ENCODE assay signal across 21 cellular contexts in the genomic region with DNA sequence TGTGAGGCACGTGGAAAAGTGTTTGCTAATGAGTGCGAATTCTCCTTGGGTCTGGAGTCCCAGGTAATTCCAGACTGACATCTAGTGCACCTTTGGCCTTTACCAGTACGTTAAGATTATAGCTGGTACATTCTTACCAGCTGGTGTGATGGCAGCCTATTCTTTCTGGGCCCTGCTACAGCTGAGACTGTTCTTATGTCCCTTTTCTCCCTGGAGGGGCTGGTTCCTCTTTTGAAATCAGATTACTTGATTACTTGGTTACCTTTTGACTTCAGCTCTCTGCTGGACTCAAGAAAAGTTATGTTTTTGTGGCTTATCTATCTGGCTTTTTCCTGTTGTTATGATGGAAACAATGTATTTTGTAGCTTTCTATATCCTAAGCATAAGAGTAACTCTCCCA. TPM values are rescaled to one million over a fixed set of nuclear protein-coding genes. Genes with fewer than 3 reads are reported as not detected.
DNase-seq lines count a peak whose midpoint lies in the region; ATAC-seq, FAIRE-seq and TF ChIP-seq lines count a peak whose summit lies in the region.
"Had no signal": no experiment of that assay in that cellular context is flagged by ENCODE, and none has a peak within 500 bp of the region (broad histone marks: within the 10 kb centered on the region; RNA-seq: fewer than 3 reads in every experiment).

No MANE protein-coding gene starts in this region.

- H3K27ac Mint-ChIP-seq in nephron progenitor cell: peak overlapping the region; percentile 14
- H3K27ac Mint-ChIP-seq: B cell; CD8-positive, alpha-beta T cell; HFFc6 had no signal

- H3K4me1 ChIP-seq in OCI-LY3 (ENCODE audit: low read length): peaks cover 10% of the 10 kb centered on the region
- H3K4me1 ChIP-seq: BLaER1 treated with 17β-estradiol and CSF1 and Interleukin-3, amounts not matched to agents 10 nM and 100 nM had no signal

- peak; percentile 21 for DNase-seq in GM12891 (ENCODE audit: insufficient read length, low spot score)
- DNase-seq in GM20000 (ENCODE audit: low spot score): peak; percentile 41
- no peak for DNase-seq in nephron progenitor cell
- DNase-seq in activated CD4-positive, alpha-beta T cell treated with anti-CD3 and anti-CD28 coated beads for 4 hours: no peak
- DNase-seq in left colon: no peak
- DNase-seq: Calu3; CD8-positive, alpha-beta T cell; DMS79 treated with DMSO at 0.1 percent for 48 hours; GF-D8; GOT3; H7; HFFc6 had no signal

- no peak overlapping the region for H2AFZ ChIP-seq in OCI-LY3 (ENCODE audit: low read depth, low read length)

- no peak for ATAC-seq in HG02870 (IDR thresholded peaks at IDR 0.05; ENCODE audit: unreplicated experiment)
- no peak for ATAC-seq in activated CD4-positive, CD25-positive, alpha-beta regulatory T cell treated with anti-CD3 and anti-CD28 coated beads, Interleukin-2, amount 50 U/mL, for 24 hours
- no peak for ATAC-seq in left colon
- ATAC-seq: CD8-positive, alpha-beta T cell; HCT116 had no signal

- H3K36me3 ChIP-seq in OCI-LY3 (replicated peaks; ENCODE audit: low read depth, low read length): no peaks in the 10 kb centered on the region

- 0 out of 2 replicates have a peak overlapping the region, but pooled peaks have one; percentile 10 for H3K4me2 ChIP-seq in OCI-LY3 (ENCODE audit: low read length)
- H3K4me2 ChIP-seq: BLaER1 treated with 17β-estradiol and CSF1 and Interleukin-3, amounts not matched to agents 10 nM and 100 nM; KMS-11 had no signal

- H3K27me3 ChIP-seq in OCI-LY3 (ENCODE audit: low read depth, low read length): no peaks in the 10 kb centered on the region
- H3K27me3 ChIP-seq: BLaER1 treated with 17β-estradiol and CSF1 and Interleukin-3, amounts not matched to agents 10 nM and 100 nM had no signal

- H3K4me3 Mint-ChIP-seq in nephron progenitor cell: no peak overlapping the region
- H3K4me3 Mint-ChIP-seq: B cell; CD8-positive, alpha-beta T cell; HFFc6 had no signal

- FAIRE-seq in GM12891 (lab: Jason Lieb, UNC): no peak
- FAIRE-seq: GM12892 had no signal

- H4K20me1 ChIP-seq in OCI-LY3 (ENCODE audit: insufficient read depth, low read length): peaks cover 3% of the 10 kb centered on the region; the same call in 1 of the 2 replicates
- H4K20me1 ChIP-seq: BLaER1 treated with 17β-estradiol and CSF1 and Interleukin-3, amounts not matched to agents 10 nM and 100 nM had no signal

- peaks cover 9% of the 10 kb centered on the region for H3K9me3 Mint-ChIP-seq in nephron progenitor cell
- H3K9me3 Mint-ChIP-seq: CD8-positive, alpha-beta T cell; HFFc6 had no signal

- TF ChIP-seq CTCF in GM20000 (IDR thresholded peaks at IDR 0.05; ENCODE audit: extremely low read depth, missing control alignments) (no peak), OCI-LY3 (IDR thresholded peaks at IDR 0.05; ENCODE audit: low read depth, low read length) (no peak), nephron progenitor cell (IDR thresholded peaks at IDR 0.05) (no peak)

- no peak overlapping the region for H3K27ac ChIP-seq in OCI-LY3 (ENCODE audit: low read length)
- H3K27ac ChIP-seq: BLaER1 treated with 17β-estradiol and CSF1 and Interleukin-3, amounts not matched to agents 10 nM and 100 nM; HL-60; KMS-11 had no signal

- no peak overlapping the region for H3K9ac ChIP-seq in OCI-LY3 (ENCODE audit: low read length)
- H3K9ac ChIP-seq: BLaER1 treated with 17β-estradiol and CSF1 and Interleukin-3, amounts not matched to agents 10 nM and 100 nM; KMS-11 had no signal

- H3K4me3 ChIP-seq in OCI-LY3 (ENCODE audit: low read length): no peak overlapping the region
- H3K4me3 ChIP-seq: BLaER1 treated with 17β-estradiol and CSF1 and Interleukin-3, amounts not matched to agents 10 nM and 100 nM had no signal

- intact Hi-C loops in left colon (cut with DNase I, micrococcal nuclease): no loop called here

- no peaks in the 10 kb centered on the region for H3K79me2 ChIP-seq in OCI-LY3 (ENCODE audit: low read length)

- peaks cover 8% of the 10 kb centered on the region for H3K4me1 Mint-ChIP-seq in nephron progenitor cell
- H3K4me1 Mint-ChIP-seq: B cell had no signal

- peaks cover 53% of the 10 kb centered on the region for H3K36me3 Mint-ChIP-seq in nephron progenitor cell (ENCODE audit: low read depth)
- H3K36me3 Mint-ChIP-seq: CD8-positive, alpha-beta T cell had no signal

- TF ChIP-seq POLR2A in GM12891 (IDR thresholded peaks at IDR 0.05; ENCODE audit: low read depth, low read length): no peak

- no peaks in the 10 kb centered on the region for H3K27me3 Mint-ChIP-seq in nephron progenitor cell (ENCODE audit: low read depth, poor library complexity)
- H3K27me3 Mint-ChIP-seq: B cell had no signal

- no peaks in the 10 kb centered on the region for H3K9me3 ChIP-seq in OCI-LY3 (ENCODE audit: insufficient read depth, low read length)

TF ChIP-seq in GM12891, 5 proteins besides CTCF, POLR2A, EP300 and RAD21:
- TF ChIP-seq POLR2AphosphoS5 (IDR thresholded peaks at IDR 0.05; ENCODE audit: low read depth, low read length): no peak
- TF ChIP-seq SPI1 (IDR thresholded peaks at IDR 0.05; ENCODE audit: low read depth, low read length): peak; percentile 68

RNA-seq across cellular contexts. Expression of a gene that starts 14.5 kb away (rescaled TPM):
- polyA plus RNA-seq in GM12891 (2012; ENCODE audit: low read depth, missing spikeins): 2.6 TPM
- under 1 TPM; 0.47 to 0.79 TPM for total RNA-seq in left colon

Comparison
In these comparisons a context has a peak if more than half of its experiments do, and no peak if none do; other contexts are left out.
1. DNase-seq: peak in GM12891 (single experiment) and GM20000 (single experiment); none in nephron progenitor cell (single experiment), activated CD4-positive, alpha-beta T cell treated with anti-CD3 and anti-CD28 coated beads for 4 hours (0 of 2) and left colon (0 of 2).